In the genomic region with DNA sequence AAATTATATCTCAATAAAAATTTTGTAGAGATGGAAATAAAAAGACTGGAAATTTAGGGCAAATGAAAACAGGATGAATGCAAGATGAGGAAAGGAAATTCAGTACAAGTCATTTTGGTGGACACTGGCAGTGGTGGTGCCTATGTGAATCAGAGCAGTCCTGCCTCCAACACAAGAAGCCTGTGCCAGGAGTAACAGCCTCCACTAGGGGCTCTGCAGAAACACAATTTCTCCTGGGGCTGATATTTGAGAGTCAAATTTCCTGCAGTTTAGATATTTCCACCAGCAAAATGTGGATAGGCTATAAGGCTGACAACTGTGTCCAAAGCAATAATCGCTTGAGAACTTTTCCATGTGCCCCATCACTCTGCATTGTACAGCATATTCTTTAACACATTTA, we compare ENCODE assay signal across 8 cellular contexts. TPM values are rescaled to one million over a fixed set of nuclear protein-coding genes. Genes with fewer than 3 reads are reported as not detected.
DNase-seq lines count a peak whose midpoint lies in the region; TF ChIP-seq lines count a peak whose summit lies in the region.

No MANE protein-coding gene starts in this region.

- TF ChIP-seq CTCF in fibroblast of villous mesenchyme (IDR thresholded peaks at IDR 0.05; ENCODE audit: insufficient read depth, low read depth, low read length): peak; percentile 63

- no peak overlapping the region for H3K4me3 ChIP-seq in fibroblast of villous mesenchyme (ENCODE audit: low read depth, low read length)

- DNase-seq in DMS53 (lab: John Stamatoyannopoulos, UW) (peak; percentile 56), OCI-M1 (lab: John Stamatoyannopoulos, UW) (peak; percentile 61), fibroblast of villous mesenchyme (ENCODE audit: low read depth) (no peak), occipital lobe (lab: John Stamatoyannopoulos, UW) (peak; percentile 31), GF-D8 (lab: John Stamatoyannopoulos, UW) (no peak), activated gamma-delta T cell treated with Interleukin-2 at 50 U/mL for 16 hours (no peak)
- DNase-seq in stimulated activated CD4-positive, alpha-beta T cell treated with anti-CD3 and anti-CD28 coated beads, Interleukin-4, amount 100 ng/mL, for 4 hours: no peak
- no peak for DNase-seq in activated CD4-positive, alpha-beta T cell treated with anti-CD3 and anti-CD28 coated beads for 1 hour

RNA-seq across cellular contexts. Expression of gene PLXDC2, which starts 4.7 kb away (rescaled TPM):
- total RNA-seq in fibroblast of villous mesenchyme: 12.6 and 19.0 TPM in 2 replicates
- total RNA-seq in occipital lobe: 12.5 TPM

Comparison
In these comparisons a context has a peak if more than half of its experiments do, and no peak if none do; other contexts are left out.
1. DNase-seq: peak in DMS53 (single experiment), OCI-M1 (single experiment) and occipital lobe (single experiment); none in fibroblast of villous mesenchyme (single experiment), GF-D8 (single experiment), stimulated activated CD4-positive, alpha-beta T cell treated with anti-CD3 and anti-CD28 coated beads, Interleukin-4, amount 100 ng/mL, for 4 hours (0 of 2), activated gamma-delta T cell treated with Interleukin-2 at 50 U/mL for 16 hours (single experiment) and activated CD4-positive, alpha-beta T cell treated with anti-CD3 and anti-CD28 coated beads for 1 hour (single experiment).